ENCODE assay signal across 13 cellular contexts in the genomic region with DNA sequence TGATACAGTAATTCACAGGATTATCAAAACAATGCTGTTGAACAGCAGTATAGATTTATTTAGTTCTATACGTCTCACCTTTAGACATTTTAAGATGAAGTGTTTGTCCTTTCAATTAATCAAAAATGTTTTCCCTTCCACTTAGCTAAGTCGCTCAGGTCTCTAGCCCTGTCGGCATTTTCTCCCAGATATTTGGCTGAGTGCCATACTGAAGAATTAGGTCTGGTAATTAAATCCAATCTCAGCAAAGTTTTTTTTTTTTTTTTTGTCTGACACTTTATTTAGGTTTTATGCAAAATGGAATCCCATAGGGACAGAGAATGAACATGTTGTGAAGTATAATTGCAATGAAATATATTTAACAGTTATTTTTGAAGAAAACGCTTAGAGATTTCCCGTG. TPM values are rescaled to one million over a fixed set of nuclear protein-coding genes. Genes with fewer than 3 reads are reported as not detected.
DNase-seq lines count a peak whose midpoint lies in the region; TF ChIP-seq lines count a peak whose summit lies in the region.
"Had no signal": no experiment of that assay in that cellular context is flagged by ENCODE, and none has a peak within 500 bp of the region (broad histone marks: within the 10 kb centered on the region; RNA-seq: fewer than 3 reads in every experiment).

No MANE protein-coding gene starts in this region.

- TF ChIP-seq CTCF in type B pancreatic cell (conservative IDR thresholded peaks at IDR 0.05): no peak

- peaks cover 6% of the 10 kb centered on the region for H3K9me3 Mint-ChIP-seq in type B pancreatic cell

- no peaks in the 10 kb centered on the region for H3K27me3 Mint-ChIP-seq in type B pancreatic cell

- H3K36me3 Mint-ChIP-seq in type B pancreatic cell: no peaks in the 10 kb centered on the region

- H3K27ac Mint-ChIP-seq in type B pancreatic cell: no peak overlapping the region

- peaks cover 3% of the 10 kb centered on the region for H3K4me1 Mint-ChIP-seq in type B pancreatic cell (ENCODE audit: unreplicated experiment)

- H3K4me3 Mint-ChIP-seq in type B pancreatic cell: no peak overlapping the region

- DNase-seq in DMS79 treated with DMSO at 0.1 percent for 48 hours (lab: John Stamatoyannopoulos, UW) (peak; percentile 24), LoVo (ENCODE audit: low spot score) (peak; percentile 8), NCI-H69 (lab: John Stamatoyannopoulos, UW) (peak; percentile 9), cerebellum (ENCODE audit: low spot score) (peak; percentile 27), type B pancreatic cell (ENCODE audit: extremely low spot score, unreplicated experiment) (no peak), NCI-H2196 treated with DMSO at 0.1 percent for 48 hours (lab: John Stamatoyannopoulos, UW; ENCODE audit: unreplicated experiment) (no peak), AML-193 (lab: John Stamatoyannopoulos, UW) (no peak)
- DNase-seq: C1 segment of cervical spinal cord, GM23248, IMR-90, NCI-H187 treated with DMSO at 0.1 percent for 48 hours, NCI-H510A treated with DMSO at 0.1 percent for 48 hours, SHP77 had no signal

RNA-seq across cellular contexts. Expression of a gene that starts 44.1 kb away (rescaled TPM):
- 28.8 TPM for total RNA-seq in cerebellum
- total RNA-seq in type B pancreatic cell (ENCODE audit: low replicate concordance): 16.7 and 30.0 TPM in 2 replicates

Comparison
In these comparisons a context has a peak if more than half of its experiments do, and no peak if none do; other contexts are left out.
1. DNase-seq: peak in DMS79 treated with DMSO at 0.1 percent for 48 hours (single experiment), LoVo (single experiment), NCI-H69 (single experiment) and cerebellum (single experiment); none in type B pancreatic cell (single experiment), NCI-H2196 treated with DMSO at 0.1 percent for 48 hours (single experiment) and AML-193 (0 of 2).